In the genomic region with DNA sequence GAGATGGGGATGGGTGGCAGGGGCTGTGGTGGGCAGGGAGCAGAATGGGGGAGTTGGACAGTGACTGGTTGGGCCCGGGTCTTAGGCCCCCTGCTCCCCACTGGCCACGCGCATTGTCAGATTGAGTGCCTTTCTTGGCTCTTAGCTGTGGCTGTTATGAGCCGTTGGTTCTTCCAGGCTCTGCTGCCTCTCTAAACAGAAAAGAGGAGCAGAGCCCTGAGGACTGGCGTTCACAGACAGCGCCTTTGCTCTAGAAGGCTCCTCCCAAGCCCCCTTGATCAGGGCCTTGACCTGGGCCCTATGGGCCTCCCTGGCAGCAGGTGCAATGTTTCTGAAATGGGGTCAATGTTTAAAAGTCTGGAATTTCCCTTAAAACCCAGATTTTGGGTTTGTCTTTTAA, we compare ENCODE assay signal across 14 cellular contexts. TPM values are rescaled to one million over a fixed set of nuclear protein-coding genes. Genes with fewer than 3 reads are reported as not detected.
DNase-seq lines count a peak whose midpoint lies in the region; ATAC-seq, FAIRE-seq and TF ChIP-seq lines count a peak whose summit lies in the region.
"Had no signal": no experiment of that assay in that cellular context is flagged by ENCODE, and none has a peak within 500 bp of the region (broad histone marks: within the 10 kb centered on the region; RNA-seq: fewer than 3 reads in every experiment).

No MANE protein-coding gene starts in this region.

- no peak for TF ChIP-seq POLR2A in H54 (IDR thresholded peaks at IDR 0.05; ENCODE audit: low read depth, low read length)

- H3K27ac ChIP-seq in cingulate gyrus (ENCODE audit: low read depth, low read length), result peak overlapping the region; percentile 29

- no peaks in the 10 kb centered on the region for H3K27me3 Mint-ChIP-seq in activated CD8-positive, alpha-beta memory T cell treated with anti-CD3 and anti-CD28 coated beads, Interleukin-2, amount 10 ng/mL, durations not matched to agents 7 days and 5 days
- H3K27me3 Mint-ChIP-seq in nephron progenitor cell (ENCODE audit: low read depth, poor library complexity), result no peaks in the 10 kb centered on the region

- CTCF ChIA-PET in activated CD8-positive, alpha-beta memory T cell treated with anti-CD3 and anti-CD28 coated beads, Interleukin-2, amount 10 ng/mL, durations not matched to agents 7 days and 5 days (lab: Charles Lee), result no interaction called here

- TF ChIP-seq CTCF in nephron progenitor cell (IDR thresholded peaks at IDR 0.05), result no peak

- no peak for ATAC-seq in activated CD8-positive, alpha-beta memory T cell treated with anti-CD3 and anti-CD28 coated beads, Interleukin-2, amount 10 ng/mL, durations not matched to agents 7 days and 5 days
- ATAC-seq in HG02763 (IDR thresholded peaks at IDR 0.05; ENCODE audit: unreplicated experiment), result no peak

- peaks cover 34% of the 10 kb centered on the region for H3K4me1 Mint-ChIP-seq in activated CD8-positive, alpha-beta memory T cell treated with anti-CD3 and anti-CD28 coated beads, Interleukin-2, amount 10 ng/mL, durations not matched to agents 7 days and 5 days
- H3K4me1 Mint-ChIP-seq in nephron progenitor cell, result peaks cover 58% of the 10 kb centered on the region

- peaks cover 8% of the 10 kb centered on the region for H3K36me3 Mint-ChIP-seq in activated CD8-positive, alpha-beta memory T cell treated with anti-CD3 and anti-CD28 coated beads, Interleukin-2, amount 10 ng/mL, durations not matched to agents 7 days and 5 days
- H3K36me3 Mint-ChIP-seq in nephron progenitor cell (ENCODE audit: low read depth), result peaks cover 8% of the 10 kb centered on the region

- H3K27ac Mint-ChIP-seq in activated CD8-positive, alpha-beta memory T cell treated with anti-CD3 and anti-CD28 coated beads, Interleukin-2, amount 10 ng/mL, durations not matched to agents 7 days and 5 days, result peak overlapping the region; percentile 67
- H3K27ac Mint-ChIP-seq in nephron progenitor cell, result peak overlapping the region; percentile 89

- FAIRE-seq in H54 (lab: Jason Lieb, UNC), result no peak
- FAIRE-seq: pancreas had no signal

- H3K4me3 Mint-ChIP-seq in activated CD8-positive, alpha-beta memory T cell treated with anti-CD3 and anti-CD28 coated beads, Interleukin-2, amount 10 ng/mL, durations not matched to agents 7 days and 5 days, result no peak overlapping the region
- H3K4me3 Mint-ChIP-seq in nephron progenitor cell, result no peak overlapping the region

- no peak for DNase-seq in activated CD8-positive, alpha-beta memory T cell treated with anti-CD3 and anti-CD28 coated beads, Interleukin-2, amount 10 ng/mL, durations not matched to agents 7 days and 5 days
- DNase-seq in activated CD8-positive, alpha-beta memory T cell treated with anti-CD3 and anti-CD28 coated beads, Interleukin-2, amount 50 U/mL, for 48 hours, result no peak
- peak; percentile 48 for DNase-seq in NCI-H1092 treated with DMSO at 0.1 percent for 48 hours (lab: John Stamatoyannopoulos, UW)
- DNase-seq in nephron progenitor cell, result no peak
- no peak for DNase-seq in H54 (ENCODE audit: insufficient read length, low spot score)
- DNase-seq in cerebellar cortex (ENCODE audit: low spot score), result no peak
- DNase-seq: amniotic stem cell; H7; KG1; NCI-H510A treated with DMSO at 0.1 percent for 48 hours; stimulated activated CD4-positive, alpha-beta T cell treated with anti-CD3 and anti-CD28 coated beads, Interleukin-12 subunit alpha, Interleukin-12 subunit beta, amount 100 ng/mL, for 4 hours had no signal

- H3K9me3 Mint-ChIP-seq in activated CD8-positive, alpha-beta memory T cell treated with anti-CD3 and anti-CD28 coated beads, Interleukin-2, amount 10 ng/mL, durations not matched to agents 7 days and 5 days (ENCODE audit: low read depth), result no peaks in the 10 kb centered on the region
- H3K9me3 Mint-ChIP-seq in nephron progenitor cell, result no peaks in the 10 kb centered on the region

RNA-seq across cellular contexts. Expression of a gene that starts 14.8 kb away (rescaled TPM):
- total RNA-seq in activated CD8-positive, alpha-beta memory T cell treated with anti-CD3 and anti-CD28 coated beads, Interleukin-2, amount 10 ng/mL, durations not matched to agents 7 days and 5 days, result 10 to 100 TPM; 31.6 to 35.6 TPM

RNA-seq across cellular contexts. Expression of a gene that starts 54.0 kb away (rescaled TPM):
- total RNA-seq in activated CD8-positive, alpha-beta memory T cell treated with anti-CD3 and anti-CD28 coated beads, Interleukin-2, amount 10 ng/mL, durations not matched to agents 7 days and 5 days, result 10 to 100 TPM; 76.9 to 92.1 TPM

RNA-seq across cellular contexts. Expression of a gene that starts 55.5 kb away (rescaled TPM):
- 10 to 100 TPM; 16.2 to 17.1 TPM for total RNA-seq in activated CD8-positive, alpha-beta memory T cell treated with anti-CD3 and anti-CD28 coated beads, Interleukin-2, amount 10 ng/mL, durations not matched to agents 7 days and 5 days

RNA-seq across cellular contexts. Expression of a gene that starts 55.7 kb away (rescaled TPM):
- total RNA-seq in activated CD8-positive, alpha-beta memory T cell treated with anti-CD3 and anti-CD28 coated beads, Interleukin-2, amount 10 ng/mL, durations not matched to agents 7 days and 5 days, result under 1 TPM in 1 of 2 experiments, not detected in 1; 0.30 TPM
